Comparison of ENCODE assay signal across 29 cellular contexts in genomic region chr2:148503511-148503910, GRCh38.
"Had no signal": no experiment of that assay in that cellular context is flagged by ENCODE, and none has a peak within 500 bp of the region (broad histone marks: within the 10 kb centered on the region; RNA-seq: fewer than 3 reads in every experiment).

No MANE protein-coding gene starts in this region.

- DNase-seq: natural killer cell; occipital lobe; ovary; posterior cingulate gyrus; psoas muscle; right cardiac atrium; right lobe of liver; sigmoid colon; stimulated activated CD4-positive, alpha-beta T cell treated with anti-CD3 and anti-CD28 coated beads, Interleukin-15, amount 100 ng/mL, for 24 hours; stimulated activated CD4-positive, alpha-beta T cell treated with anti-CD3 and anti-CD28 coated beads, Interleukin-2, amount 100 ng/mL, for 24 hours; stimulated activated CD4-positive, alpha-beta T cell treated with anti-CD3 and anti-CD28 coated beads, Interleukin-2, amount 100 ng/mL, for 48 hours; stimulated activated CD4-positive, alpha-beta T cell treated with anti-CD3 and anti-CD28 coated beads, Interleukin-4, amount 100 ng/mL, for 24 hours; stimulated activated naive B cell treated with anti-CD40 and anti-IgM and Interleukin-4, amounts not matched to agents 10 μg/mL and 1 μg/mL and 100 μg/mL, for 72 hours; stimulated activated naive CD4-positive, alpha-beta T cell treated with Interleukin-2 at 50 U/mL for 16 hours; stomach; thyroid gland; trophoblast cell; upper lobe of left lung had no signal

- H3K4me1 ChIP-seq: parathyroid adenoma, psoas muscle, right lobe of liver, sigmoid colon, stomach, thyroid gland, tibial nerve, upper lobe of left lung, vagina had no signal

- H3K27me3 ChIP-seq: neural progenitor cell, ovary, right lobe of liver, sigmoid colon, stomach, thyroid gland, tibial nerve, upper lobe of left lung, vagina had no signal

- FAIRE-seq: urothelium cell line had no signal

- ATAC-seq: natural killer cell; psoas muscle; right cardiac atrium; right lobe of liver; stimulated activated effector memory CD8-positive, alpha-beta T cell treated with anti-CD3 and anti-CD28 coated beads, Interleukin-12 subunit alpha, Interleukin-12 subunit beta, amount 100 ng/mL, for 72 hours; stimulated activated naive B cell treated with anti-CD40 and anti-IgM and Interleukin-4, amounts not matched to agents 10 μg/mL and 1 μg/mL and 100 μg/mL, for 72 hours had no signal

- H3K36me3 Mint-ChIP-seq: natural killer cell; neural progenitor cell; stimulated activated effector memory CD8-positive, alpha-beta T cell treated with anti-CD3 and anti-CD28 coated beads, Interleukin-12 subunit alpha, Interleukin-12 subunit beta, amount 100 ng/mL, for 72 hours; stimulated activated naive B cell treated with anti-CD40 and anti-IgM and Interleukin-4, amounts not matched to agents 10 μg/mL and 1 μg/mL and 100 μg/mL, for 72 hours had no signal

- H3K36me3 ChIP-seq: neural progenitor cell, ovary, right lobe of liver, thoracic aorta, thyroid gland, tibial nerve, upper lobe of left lung, vagina had no signal

- H3K27ac Mint-ChIP-seq: natural killer cell; nephron; neural progenitor cell; progenitor cell of endocrine pancreas; stimulated activated effector memory CD8-positive, alpha-beta T cell treated with anti-CD3 and anti-CD28 coated beads, Interleukin-12 subunit alpha, Interleukin-12 subunit beta, amount 100 ng/mL, for 72 hours; stimulated activated naive B cell treated with anti-CD40 and anti-IgM and Interleukin-4, amounts not matched to agents 10 μg/mL and 1 μg/mL and 100 μg/mL, for 72 hours; stimulated activated naive CD8-positive, alpha-beta T cell treated with anti-CD3 and anti-CD28 coated beads, Interleukin-15, Interleukin-2, amounts not matched to agents 100 ng/mL and 50 ng/mL, for 24 hours had no signal

- H3K9me3 Mint-ChIP-seq: natural killer cell; nephron; neural progenitor cell; stimulated activated effector memory CD8-positive, alpha-beta T cell treated with anti-CD3 and anti-CD28 coated beads, Interleukin-12 subunit alpha, Interleukin-12 subunit beta, amount 100 ng/mL, for 72 hours; stimulated activated naive B cell treated with anti-CD40 and anti-IgM and Interleukin-4, amounts not matched to agents 10 μg/mL and 1 μg/mL and 100 μg/mL, for 72 hours; stimulated activated naive CD8-positive, alpha-beta T cell treated with anti-CD3 and anti-CD28 coated beads, Interleukin-15, Interleukin-2, amounts not matched to agents 100 ng/mL and 50 ng/mL, for 24 hours had no signal

- H3K9me3 ChIP-seq: ovary, psoas muscle, right lobe of liver, sigmoid colon, stomach, thoracic aorta, thyroid gland, tibial nerve, upper lobe of left lung, vagina had no signal

- H3K27ac ChIP-seq: neural progenitor cell, ovary, parathyroid adenoma, psoas muscle, right lobe of liver, sigmoid colon, stomach, thoracic aorta, thyroid gland, tibial nerve, upper lobe of left lung, vagina had no signal

- H3K4me3 ChIP-seq: neural progenitor cell, ovary, psoas muscle, right lobe of liver, sigmoid colon, smooth muscle cell, stomach, thoracic aorta, thyroid gland, tibial nerve, upper lobe of left lung, vagina had no signal
